17 cellular contexts compared by ENCODE assay signal in genomic region chr4:173685761-173686260, GRCh38.
DNase-seq lines count a peak whose midpoint lies in the region; ATAC-seq and TF ChIP-seq lines count a peak whose summit lies in the region.
"Had no signal": no experiment of that assay in that cellular context is flagged by ENCODE, and none has a peak within 500 bp of the region (broad histone marks: within the 10 kb centered on the region; RNA-seq: fewer than 3 reads in every experiment).

No MANE protein-coding gene starts in this region.

- H3K9me1 ChIP-seq in IMR-90 (ENCODE audit: insufficient read depth, low read length) = no peaks in the 10 kb centered on the region

- in situ Hi-C loops in IMR-90 (cut with MboI; ENCODE audit: low sequenced_read_pairs) = no loop called here

- H3K79me1 ChIP-seq in IMR-90 (ENCODE audit: low read depth in 1 of 2, low read length in 2 of 2) = no peaks in the 10 kb centered on the region

- 37 to 46% (median 45%) methylated on average over 1 of the region's 1 CpG for WGBS in heart left ventricle, 4 donors
- no CpG with 5 or more reads among the region's 1 CpG for whole genome bisulfite sequencing in IMR-90 (ENCODE audit: extremely low coverage in 2 of 2, insufficient read length in 1 of 2), 2 experiments

- no peak overlapping the region for H4K5ac ChIP-seq in IMR-90 (ENCODE audit: low read depth, low read length)

- BruUV-seq in IMR-90 (replicated peaks; lab: Mats Ljungman, UMichigan) = no TSS peak

- no peaks in the 10 kb centered on the region for H3K27me3 ChIP-seq in heart left ventricle
- H3K27me3 ChIP-seq in IMR-90 (ENCODE audit: control insufficient read depth, insufficient read depth, low read length) = no peaks in the 10 kb centered on the region; the same call in 1 of the 2 replicates
- no peaks in the 10 kb centered on the region for H3K27me3 ChIP-seq in effector memory CD4-positive, alpha-beta T cell (replicated peaks; ENCODE audit: control insufficient read depth, insufficient read depth, low read length, poor library complexity, severe bottlenecking)
- H3K27me3 ChIP-seq: BLaER1 treated with 17β-estradiol and CSF1 and Interleukin-3, amounts not matched to agents 10 nM and 100 nM had no signal

- H3K4me1 ChIP-seq in heart left ventricle (peaks cover 0 to 27% (median 8%) of the 10 kb centered on the region in 12 donors), IMR-90 (ENCODE audit: control insufficient read depth, insufficient read depth, low read length) (no peaks in the 10 kb centered on the region; the same call in 1 of the 2 replicates)
- no peaks in the 10 kb centered on the region for H3K4me1 ChIP-seq in effector memory CD4-positive, alpha-beta T cell (ENCODE audit: control insufficient read depth, insufficient read depth, low read length, poor library complexity, severe bottlenecking)
- H3K4me1 ChIP-seq: BLaER1 treated with 17β-estradiol and CSF1 and Interleukin-3, amounts not matched to agents 10 nM and 100 nM had no signal

- H3K4ac ChIP-seq in IMR-90 (ENCODE audit: low read depth, low read length) = no peak overlapping the region

- no peak overlapping the region for H3K56ac ChIP-seq in IMR-90 (ENCODE audit: extremely low read depth, insufficient read depth, low read length)

- no peaks in the 10 kb centered on the region for H3K36me3 ChIP-seq in heart left ventricle
- H3K36me3 ChIP-seq in IMR-90 (ENCODE audit: control insufficient read depth, insufficient read depth, low read length) = no peaks in the 10 kb centered on the region
- H3K36me3 ChIP-seq in effector memory CD4-positive, alpha-beta T cell (ENCODE audit: control insufficient read depth, insufficient read depth, low read length) = no peaks in the 10 kb centered on the region
- H3K36me3 ChIP-seq: BLaER1 treated with 17β-estradiol and CSF1 and Interleukin-3, amounts not matched to agents 10 nM and 100 nM had no signal

- no peak overlapping the region for H2BK15ac ChIP-seq in IMR-90 (ENCODE audit: low read depth, low read length)

- DNase-seq in heart left ventricle = no peak
- DNase-seq in left ventricle myocardium superior = no peak
- DNase-seq in Ammon's horn (ENCODE audit: low spot score) = peak; percentile 40
- DNase-seq in IMR-90 = no peak
- peak; percentile 5 for DNase-seq in iris pigment epithelial cell (ENCODE audit: low read depth)
- no peak for DNase-seq in effector memory CD4-positive, alpha-beta T cell
- DNase-seq: 8988T; AML-193; Calu3; CD4-positive, alpha-beta T cell; DMS 273 treated with DMSO at 0.1 percent for 48 hours; H7 had no signal

- TF ChIP-seq POLR2A in heart left ventricle (IDR thresholded peaks at IDR 0.05) (no peak), IMR-90 (IDR thresholded peaks at IDR 0.05; ENCODE audit: low read depth, low read length) (no peak)

- ATAC-seq in heart left ventricle = no peak
- ATAC-seq in left ventricle myocardium superior = no peak
- ATAC-seq in IMR-90 (ENCODE audit: low read depth) = peak; percentile 17; the same call in 1 of the 2 replicates
- ATAC-seq in HG03342 (IDR thresholded peaks at IDR 0.05; ENCODE audit: unreplicated experiment) = no peak
- ATAC-seq: GM12878, GM23338, HepG2 had no signal

- no peak overlapping the region; the same call in 1 of the 2 replicates for H3K18ac ChIP-seq in IMR-90 (ENCODE audit: low read depth, low read length)

- peak overlapping the region; percentile 21; the same call in 1 of the 2 replicates for H3K4me2 ChIP-seq in IMR-90 (ENCODE audit: low read depth, low read length)
- H3K4me2 ChIP-seq: BLaER1 treated with 17β-estradiol and CSF1 and Interleukin-3, amounts not matched to agents 10 nM and 100 nM; GM23338 had no signal

- TF ChIP-seq CTCF in heart left ventricle (IDR thresholded peaks at IDR 0.05) = no peak
- TF ChIP-seq CTCF in IMR-90 (conservative IDR thresholded peaks at IDR 0.05; ENCODE audit: low read depth, low read length) = no peak

- H2BK5ac ChIP-seq in IMR-90 (ENCODE audit: low read depth, low read length, poor library complexity, severe bottlenecking) = no peak overlapping the region

- no peak overlapping the region for H3K14ac ChIP-seq in IMR-90 (replicated peaks; ENCODE audit: low read depth, low read length)

- H3K23ac ChIP-seq in IMR-90 (ENCODE audit: low read depth, low read length) = no peak overlapping the region

- TF ChIP-seq RAD21 in IMR-90 (IDR thresholded peaks at IDR 0.05; ENCODE audit: low read length) = no peak

- no peaks in the 10 kb centered on the region for H3K9me3 ChIP-seq in heart left ventricle
- H3K9me3 ChIP-seq in IMR-90 (ENCODE audit: control insufficient read depth, insufficient read depth, low read length) = no peaks in the 10 kb centered on the region
- no peaks in the 10 kb centered on the region for H3K9me3 ChIP-seq in effector memory CD4-positive, alpha-beta T cell (ENCODE audit: control insufficient read depth, low read length)
- H3K9me3 ChIP-seq: BLaER1 treated with 17β-estradiol and CSF1 and Interleukin-3, amounts not matched to agents 10 nM and 100 nM had no signal

- no peak overlapping the region for H3K4me3 ChIP-seq in heart left ventricle
- H3K4me3 ChIP-seq in IMR-90 (ENCODE audit: insufficient read depth, low read depth, low read length) = no peak overlapping the region
- no peak overlapping the region for H3K4me3 ChIP-seq in effector memory CD4-positive, alpha-beta T cell (ENCODE audit: insufficient read depth, low read depth, low read length, poor library complexity, severe bottlenecking)
- H3K4me3 ChIP-seq: BLaER1 treated with 17β-estradiol and CSF1 and Interleukin-3, amounts not matched to agents 10 nM and 100 nM; GM12878; GM23338 had no signal

- H2AK9ac ChIP-seq in IMR-90 (replicated peaks; ENCODE audit: low read depth, low read length, poor library complexity) = no peak overlapping the region

- H4K8ac ChIP-seq in IMR-90 (ENCODE audit: low read depth in 2 of 2, low read length in 2 of 2) = no peak overlapping the region

- no peak overlapping the region for H4K91ac ChIP-seq in IMR-90 (ENCODE audit: insufficient read depth, low read depth, low read length)

- H3K27ac ChIP-seq in heart left ventricle (peak overlapping the region in 8 of 12 donors; percentile 56 to 91 (median 82)), IMR-90 (ENCODE audit: insufficient read depth, low read length) (no peak overlapping the region)
- H3K27ac ChIP-seq in effector memory CD4-positive, alpha-beta T cell (ENCODE audit: insufficient read depth, low read length, poor library complexity, severe bottlenecking) = no peak overlapping the region
- H3K27ac ChIP-seq: BLaER1 treated with 17β-estradiol and CSF1 and Interleukin-3, amounts not matched to agents 10 nM and 100 nM had no signal

- no peak overlapping the region for H3K9ac ChIP-seq in IMR-90 (ENCODE audit: low read depth, low read length)
- H3K9ac ChIP-seq: BLaER1 treated with 17β-estradiol and CSF1 and Interleukin-3, amounts not matched to agents 10 nM and 100 nM had no signal

- H4K20me1 ChIP-seq in IMR-90 (ENCODE audit: insufficient read depth, low read length) = no peaks in the 10 kb centered on the region
- H4K20me1 ChIP-seq: BLaER1 treated with 17β-estradiol and CSF1 and Interleukin-3, amounts not matched to agents 10 nM and 100 nM had no signal

- dilution Hi-C loops in IMR-90 (cut with HindIII; ENCODE audit: low sequenced_read_pairs, unreplicated experiment) = no loop called here

- CTCF ChIA-PET in IMR-90 (lab: Yijun Ruan, JAX) = interaction anchor here (0.7 kb wide), 1 partner anchor 9 kb away, joined by 3 read pairs; no protein-coding TSS in a partner anchor

- H2AFZ ChIP-seq in IMR-90 (replicated peaks; ENCODE audit: low read length, poor library complexity) = no peak overlapping the region
- H2AFZ ChIP-seq: GM23338 had no signal

- no peak overlapping the region for H2BK120ac ChIP-seq in IMR-90 (ENCODE audit: low read depth, low read length)

- H2AK5ac ChIP-seq in IMR-90 (ENCODE audit: low read depth, low read length) = no peak overlapping the region

- POLR2A ChIA-PET in IMR-90 (lab: Charles Lee; ENCODE audit: unreplicated experiment) = interaction anchor here (0.6 kb wide), 1 partner anchor 931 kb away, joined by 3 read pairs; no protein-coding TSS in a partner anchor

- no peak overlapping the region for H2BK20ac ChIP-seq in IMR-90 (ENCODE audit: low read depth, low read length)

- intact Hi-C loops in heart left ventricle (cut with DNase I) = loop anchor here in 3 of 10 donors (2.0 to 10.0 kb wide), 2 partner anchors 151 to 155 kb away; partner anchors contain the start of gene HAND2 (in 3 of the 3)
- intact Hi-C loops in left ventricle myocardium superior (cut with micrococcal nuclease) = loop anchor here (10.0 kb wide), 1 partner anchor 151 kb away; the partner anchor contains the start of gene HAND2
- intact Hi-C loops in IMR-90 (cut with micrococcal nuclease) = no loop called here

TF ChIP-seq in IMR-90, 13 proteins besides CTCF, POLR2A, EP300 and RAD21:
- TF ChIP-seq ELK1 (IDR thresholded peaks at IDR 0.05; ENCODE audit: borderline replicate concordance, low read depth, low read length) (no peak), NFE2L2 (IDR thresholded peaks at IDR 0.05; ENCODE audit: low read depth, low read length) (no peak), MAZ (IDR thresholded peaks at IDR 0.05; ENCODE audit: borderline replicate concordance, low read depth, low read length) (no peak), BHLHE40 (IDR thresholded peaks at IDR 0.05; ENCODE audit: low read depth, low read length) (no peak), RCOR1 (IDR thresholded peaks at IDR 0.05; ENCODE audit: insufficient replicate concordance, low read length) (no peak), FOS (IDR thresholded peaks at IDR 0.05; ENCODE audit: low read depth, low read length) (no peak), SMC3 (IDR thresholded peaks at IDR 0.05; ENCODE audit: low read depth, low read length) (no peak), RFX5 (IDR thresholded peaks at IDR 0.05; ENCODE audit: low read depth, low read length) (no peak), MAFK (IDR thresholded peaks at IDR 0.05; ENCODE audit: low read depth, low read length) (no peak), CHD1 (IDR thresholded peaks at IDR 0.05; ENCODE audit: low read depth, low read length) (no peak), CEBPB (IDR thresholded peaks at IDR 0.05; ENCODE audit: low read depth, low read length) (no peak)
TF ChIP-seq in IMR-90: peak in this region for 0.

Comparison
In these comparisons a context has a peak if more than half of its experiments do, and no peak if none do; other contexts are left out.
1. DNase-seq: peak in Ammon's horn (single experiment) and iris pigment epithelial cell (single experiment); none in heart left ventricle (0 of 5), left ventricle myocardium superior (single experiment), IMR-90 (single experiment) and effector memory CD4-positive, alpha-beta T cell (0 of 3).
2. H3K27ac ChIP-seq: peak in heart left ventricle (8 of 12); none in IMR-90 (single experiment) and effector memory CD4-positive, alpha-beta T cell (single experiment).